ENCODE assay signal across 8 cellular contexts in genomic region chr9:115117999-115118470, GRCh38. TPM values are rescaled to one million over a fixed set of nuclear protein-coding genes. Genes with fewer than 3 reads are reported as not detected.
A peak's percentile ranks its signal among the peaks of the same experiment; 100 is the strongest.
DNase-seq lines count a peak whose midpoint lies in the region; TF ChIP-seq lines count a peak whose summit lies in the region.

Gene TNC (minus strand): TSS chr9:115118157. CDS start chr9:115091018, 27,139 bp downstream.

- H3K4me3 ChIP-seq in ectodermal cell (ENCODE audit: insufficient read depth, low read depth, low read length) (peak within 1 kb of the TSS; percentile 35), lower leg skin (ENCODE audit: low read depth, poor library complexity, severe bottlenecking) (no peak within 1 kb of the TSS), tibial nerve (peak within 1 kb of the TSS; percentile 28 to 47 (median 38))

- H3K27me3 ChIP-seq in ectodermal cell (ENCODE audit: control insufficient read depth, insufficient read depth, low read length, poor library complexity, severe bottlenecking) (peaks cover 55% of the 10 kb centered on the region), tibial nerve (peaks cover 0 to 7% of the 10 kb centered on the region in 2 donors)

- no peaks in the 10 kb centered on the region for H3K36me3 ChIP-seq in ectodermal cell (ENCODE audit: control insufficient read depth, insufficient read depth, low read length)
- no peaks in the 10 kb centered on the region for H3K36me3 ChIP-seq in tibial nerve

- peaks cover 23% of the 10 kb centered on the region for H3K4me1 ChIP-seq in ectodermal cell (ENCODE audit: control insufficient read depth, insufficient read depth, low read length)
- H3K4me1 ChIP-seq in tibial nerve, result peaks cover 0 to 38% (median 10%) of the 10 kb centered on the region in 4 donors

- TF ChIP-seq CTCF in lower leg skin (IDR thresholded peaks at IDR 0.05) (no peak), tibial nerve (IDR thresholded peaks at IDR 0.05) (no peak), GM10266 (IDR thresholded peaks at IDR 0.05; ENCODE audit: control insufficient read depth, insufficient read depth, low read depth, missing control alignments) (no peak)

- DNase-seq in Caki2 (ENCODE audit: low read depth) (peak; percentile 50), NCI-H226 (peak; percentile 67), lower leg skin (ENCODE audit: low spot score in 2 of 2) (peak; percentile 36 to 92), tibial nerve (ENCODE audit: low spot score in 2 of 2) (peak; percentile 37 to 38), GM10266 (ENCODE audit: extremely low spot score) (no peak), activated gamma-delta T cell (lab: John Stamatoyannopoulos, UW) (no peak)
- DNase-seq in activated CD4-positive, alpha-beta T cell treated with anti-CD3 and anti-CD28 coated beads, Interleukin-2, amount 50 U/mL, for 48 hours, result no peak

- intact Hi-C loops in lower leg skin (cut with DNase I; ENCODE audit: low total_unique reads), result no loop called here

- H3K27ac ChIP-seq in ectodermal cell (ENCODE audit: insufficient read depth, low read depth, low read length, poor library complexity, severe bottlenecking) (peak within 1 kb of the TSS; percentile 73), tibial nerve (peak within 1 kb of the TSS in 3 of 4 donors; percentile 59 to 80 (median 77))

- in situ Hi-C loops in Caki2 (cut with HindIII; ENCODE audit: low pct_unique_long_range_greater_than_20kb, low sequenced_read_pairs), result no loop called here

- TF ChIP-seq EP300 in tibial nerve (IDR thresholded peaks at IDR 0.05), result peak in 1 of 2 donors; percentile 44

- 1% methylated on average over 29 of the region's 29 CpGs for WGBS in ectodermal cell, 2 experiments
- WGBS in lower leg skin, 2 donors, result 0 to 1% methylated on average over 22 to 29 of the region's 29 CpGs
- WGBS in tibial nerve, 2 donors, result 0 to 1% methylated on average over 29 of the region's 29 CpGs

- no peak for TF ChIP-seq POLR2A in lower leg skin (IDR thresholded peaks at IDR 0.05)
- TF ChIP-seq POLR2A in tibial nerve (IDR thresholded peaks at IDR 0.05), result no peak

- H3K9me3 ChIP-seq in ectodermal cell (ENCODE audit: control insufficient read depth, low read length), result no peaks in the 10 kb centered on the region
- H3K9me3 ChIP-seq in tibial nerve, result no peaks in the 10 kb centered on the region

RNA-seq across cellular contexts. Expression of gene TNC, which starts in this region (rescaled TPM):
- 0.09 and 3.3 TPM in 2 replicates for total RNA-seq in Caki2 (2014; rRNA removed; shearing (Covaris generic); ENCODE audit: low replicate concordance)
- 26.4 TPM for polyA plus RNA-seq in ectodermal cell (2013, experiment 1 of 4)
- 24.3 TPM for polyA plus RNA-seq in ectodermal cell (2013, experiment 2 of 4)
- polyA plus RNA-seq in ectodermal cell (2013, experiment 3 of 4), result 24.3 TPM
- polyA plus RNA-seq in ectodermal cell (2013, experiment 4 of 4), result 24.4 TPM
- 10 to 100 TPM in 2 of 4 donors, 1 to 10 TPM in 2; 4.8 to 47.0 (median 17.3) TPM for total RNA-seq in lower leg skin
- total RNA-seq in tibial nerve, result 100 to 1,000 TPM in 2 of 4 donors, 10 to 100 TPM in 2; 59.2 to 154 (median 99.3) TPM

Comparison
In these comparisons a context has a peak if more than half of its experiments do, and no peak if none do; other contexts are left out.
1. DNase-seq: peak in Caki2 (single experiment), NCI-H226 (single experiment), lower leg skin (2 of 2) and tibial nerve (2 of 2); none in GM10266 (single experiment), activated gamma-delta T cell (single experiment) and activated CD4-positive, alpha-beta T cell treated with anti-CD3 and anti-CD28 coated beads, Interleukin-2, amount 50 U/mL, for 48 hours (0 of 2).